ENCODE assay signal across 19 cellular contexts in the genomic region with DNA sequence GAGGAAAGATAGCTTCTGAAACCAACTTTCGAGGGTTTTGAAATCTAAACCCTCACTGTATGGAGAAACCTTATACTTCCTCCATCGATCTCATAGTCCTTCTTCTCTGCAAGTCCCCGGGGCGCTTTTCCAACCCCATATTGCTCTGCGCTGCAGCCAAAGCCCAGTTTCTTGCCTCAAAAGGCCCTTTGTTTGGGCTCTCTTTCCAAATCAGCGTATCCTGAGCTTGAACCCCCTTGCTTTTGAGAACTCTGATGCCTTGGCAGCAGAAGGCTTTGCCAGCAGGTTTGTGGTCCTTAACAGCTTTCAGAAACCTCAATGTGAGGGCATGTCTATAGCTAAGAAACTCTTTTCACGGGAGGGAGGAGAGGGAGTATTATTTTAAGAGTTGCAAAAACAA. TPM values are rescaled to one million over a fixed set of nuclear protein-coding genes. Genes with fewer than 3 reads are reported as not detected.
DNase-seq lines count a peak whose midpoint lies in the region; ATAC-seq and TF ChIP-seq lines count a peak whose summit lies in the region.
"Had no signal": no experiment of that assay in that cellular context is flagged by ENCODE, and none has a peak within 500 bp of the region (broad histone marks: within the 10 kb centered on the region; RNA-seq: fewer than 3 reads in every experiment).

No MANE protein-coding gene starts in this region.

- no peaks in the 10 kb centered on the region for H3K36me3 ChIP-seq in KMS-11 (ENCODE audit: insufficient read depth)
- H3K36me3 ChIP-seq: BLaER1 treated with 17β-estradiol and CSF1 and Interleukin-3, amounts not matched to agents 10 nM and 100 nM; cardiac muscle cell; vagina had no signal

- DNase-seq in amygdala (lab: John Stamatoyannopoulos, UW), result peak in 43 of 56 donors; percentile 14 to 77 (median 44)
- peak; percentile 55 for DNase-seq in inferior parietal cortex (ENCODE audit: extremely low spot score)
- DNase-seq in posterior cingulate gyrus, result peak; percentile 43 to 93 (median 64)
- DNase-seq in natural killer cell treated with Interleukin-12 subunit alpha and Interleukin-12 subunit beta and Interleukin-15 and Interleukin-18, amount 100 ng/mL, for 72 hours (ENCODE audit: low spot score), result no peak
- DNase-seq in MCF 10A (ENCODE audit: unreplicated experiment), result no peak
- DNase-seq: activated B cell treated with CpG ODN at 0.5 μM for 24 hours; activated naive CD4-positive, alpha-beta T cell treated with anti-CD3 and anti-CD28 coated beads, Interleukin-2, amount 10 ng/mL, durations not matched to agents 7 days and 5 days; amniotic stem cell; naive thymus-derived CD8-positive, alpha-beta T cell; NCI-H526 had no signal

- H3K4me3 Mint-ChIP-seq in stimulated activated memory B cell treated with anti-CD40 and anti-IgM and Interleukin-4, amounts not matched to agents 10 μg/mL and 1 μg/mL and 100 μg/mL, for 72 hours, result no peak overlapping the region
- H3K4me3 Mint-ChIP-seq in natural killer cell treated with Interleukin-12 subunit alpha and Interleukin-12 subunit beta and Interleukin-15 and Interleukin-18, amount 100 ng/mL, for 72 hours, result no peak overlapping the region
- H3K4me3 Mint-ChIP-seq in MCF 10A (ENCODE audit: unreplicated experiment), result no peak overlapping the region
- H3K4me3 Mint-ChIP-seq: activated B cell treated with CpG ODN at 0.5 μM for 24 hours; activated naive CD4-positive, alpha-beta T cell treated with anti-CD3 and anti-CD28 coated beads, Interleukin-2, amount 10 ng/mL, durations not matched to agents 7 days and 5 days; activated T-helper 1 cell treated with anti-CD3 and anti-CD28 coated beads, Interleukin-12 subunit alpha, Interleukin-12 subunit beta, Interleukin-2, Interleukin-4 antibody, amounts not matched to agents 30 ng/mL and 10 ng/mL and 1 ng/mL, durations not matched to agents 14 hours and 24 hours and 36 hours; naive thymus-derived CD8-positive, alpha-beta T cell had no signal

- no peaks in the 10 kb centered on the region for H3K36me3 Mint-ChIP-seq in stimulated activated memory B cell treated with anti-CD40 and anti-IgM and Interleukin-4, amounts not matched to agents 10 μg/mL and 1 μg/mL and 100 μg/mL, for 72 hours
- no peaks in the 10 kb centered on the region for H3K36me3 Mint-ChIP-seq in natural killer cell treated with Interleukin-12 subunit alpha and Interleukin-12 subunit beta and Interleukin-15 and Interleukin-18, amount 100 ng/mL, for 72 hours
- no peaks in the 10 kb centered on the region for H3K36me3 Mint-ChIP-seq in MCF 10A (ENCODE audit: insufficient read depth, unreplicated experiment)
- H3K36me3 Mint-ChIP-seq: activated naive CD4-positive, alpha-beta T cell treated with anti-CD3 and anti-CD28 coated beads, Interleukin-2, amount 10 ng/mL, durations not matched to agents 7 days and 5 days; naive thymus-derived CD8-positive, alpha-beta T cell had no signal

- H3K4me1 ChIP-seq in KMS-11 (ENCODE audit: low read depth, poor library complexity, severe bottlenecking), result no peaks in the 10 kb centered on the region
- H3K4me1 ChIP-seq: BLaER1 treated with 17β-estradiol and CSF1 and Interleukin-3, amounts not matched to agents 10 nM and 100 nM had no signal

- no peak overlapping the region for H2AFZ ChIP-seq in KMS-11 (ENCODE audit: low read depth)

- no TSS peak for BruUV-seq in MCF 10A (replicated peaks; lab: Mats Ljungman, UMichigan)

- TF ChIP-seq CTCF in KMS-11 (conservative IDR thresholded peaks at IDR 0.05; ENCODE audit: low read depth, low read length) (no peak), MCF 10A (IDR thresholded peaks at IDR 0.05; ENCODE audit: unreplicated experiment) (no peak)

- H3K9ac ChIP-seq in KMS-11, result no peak overlapping the region
- H3K9ac ChIP-seq: BLaER1 treated with 17β-estradiol and CSF1 and Interleukin-3, amounts not matched to agents 10 nM and 100 nM had no signal

- H4K20me1 ChIP-seq in KMS-11 (ENCODE audit: insufficient read depth), result no peaks in the 10 kb centered on the region
- H4K20me1 ChIP-seq: BLaER1 treated with 17β-estradiol and CSF1 and Interleukin-3, amounts not matched to agents 10 nM and 100 nM had no signal

- H3K79me2 ChIP-seq in KMS-11 (ENCODE audit: insufficient read depth, low read depth), result no peaks in the 10 kb centered on the region

- CTCF ChIA-PET in MCF 10A (lab: Yijun Ruan, JAX), result interaction anchor here (0.6 kb wide), 2 partner anchors 166 to 336 kb away, joined by 4 to 7 read pairs; no protein-coding TSS in a partner anchor

- no peak overlapping the region for H3K27ac ChIP-seq in KMS-11
- H3K27ac ChIP-seq: BLaER1 treated with 17β-estradiol and CSF1 and Interleukin-3, amounts not matched to agents 10 nM and 100 nM; cardiac muscle cell; vagina had no signal

- H3K4me3 ChIP-seq in KMS-11 (IDR thresholded peaks at IDR 0.05; ENCODE audit: insufficient read depth, low read depth, low read length), result no peak overlapping the region
- H3K4me3 ChIP-seq: BLaER1 treated with 17β-estradiol and CSF1 and Interleukin-3, amounts not matched to agents 10 nM and 100 nM; cardiac muscle cell; vagina had no signal

- peak overlapping the region; percentile 21; the same call in 1 of the 2 replicates for H3K4me2 ChIP-seq in KMS-11
- H3K4me2 ChIP-seq: BLaER1 treated with 17β-estradiol and CSF1 and Interleukin-3, amounts not matched to agents 10 nM and 100 nM had no signal

- intact Hi-C loops in posterior cingulate gyrus (cut with DNase I), result no loop called here
- intact Hi-C loops in MCF 10A (cut with micrococcal nuclease), result no loop called here

- no peaks in the 10 kb centered on the region for H3K27me3 Mint-ChIP-seq in stimulated activated memory B cell treated with anti-CD40 and anti-IgM and Interleukin-4, amounts not matched to agents 10 μg/mL and 1 μg/mL and 100 μg/mL, for 72 hours
- H3K27me3 Mint-ChIP-seq in natural killer cell treated with Interleukin-12 subunit alpha and Interleukin-12 subunit beta and Interleukin-15 and Interleukin-18, amount 100 ng/mL, for 72 hours, result peaks cover 18 to 21% of the 10 kb centered on the region in 2 donors
- no peaks in the 10 kb centered on the region for H3K27me3 Mint-ChIP-seq in MCF 10A (ENCODE audit: insufficient read depth, unreplicated experiment)
- H3K27me3 Mint-ChIP-seq: activated B cell treated with CpG ODN at 0.5 μM for 24 hours; activated naive CD4-positive, alpha-beta T cell treated with anti-CD3 and anti-CD28 coated beads, Interleukin-2, amount 10 ng/mL, durations not matched to agents 7 days and 5 days; progenitor cell of endocrine pancreas had no signal

- no peaks in the 10 kb centered on the region for H3K27me3 ChIP-seq in KMS-11 (ENCODE audit: insufficient read depth, low read depth)
- H3K27me3 ChIP-seq: cardiac muscle cell, vagina had no signal

- H3K9me3 Mint-ChIP-seq in stimulated activated memory B cell treated with anti-CD40 and anti-IgM and Interleukin-4, amounts not matched to agents 10 μg/mL and 1 μg/mL and 100 μg/mL, for 72 hours, result no peaks in the 10 kb centered on the region
- H3K9me3 Mint-ChIP-seq in natural killer cell treated with Interleukin-12 subunit alpha and Interleukin-12 subunit beta and Interleukin-15 and Interleukin-18, amount 100 ng/mL, for 72 hours, result no peaks in the 10 kb centered on the region
- no peaks in the 10 kb centered on the region for H3K9me3 Mint-ChIP-seq in MCF 10A (ENCODE audit: unreplicated experiment)
- H3K9me3 Mint-ChIP-seq: activated B cell treated with CpG ODN at 0.5 μM for 24 hours; activated naive CD4-positive, alpha-beta T cell treated with anti-CD3 and anti-CD28 coated beads, Interleukin-2, amount 10 ng/mL, durations not matched to agents 7 days and 5 days; activated T-helper 1 cell treated with anti-CD3 and anti-CD28 coated beads, Interleukin-12 subunit alpha, Interleukin-12 subunit beta, Interleukin-2, Interleukin-4 antibody, amounts not matched to agents 30 ng/mL and 10 ng/mL and 1 ng/mL, durations not matched to agents 14 hours and 24 hours and 36 hours had no signal

- H3K27ac Mint-ChIP-seq in stimulated activated memory B cell treated with anti-CD40 and anti-IgM and Interleukin-4, amounts not matched to agents 10 μg/mL and 1 μg/mL and 100 μg/mL, for 72 hours, result no peak overlapping the region
- H3K27ac Mint-ChIP-seq in natural killer cell treated with Interleukin-12 subunit alpha and Interleukin-12 subunit beta and Interleukin-15 and Interleukin-18, amount 100 ng/mL, for 72 hours, result no peak overlapping the region
- no peak overlapping the region for H3K27ac Mint-ChIP-seq in MCF 10A (ENCODE audit: low read depth, unreplicated experiment)
- H3K27ac Mint-ChIP-seq: activated B cell treated with CpG ODN at 0.5 μM for 24 hours; activated naive CD4-positive, alpha-beta T cell treated with anti-CD3 and anti-CD28 coated beads, Interleukin-2, amount 10 ng/mL, durations not matched to agents 7 days and 5 days; activated T-helper 1 cell treated with anti-CD3 and anti-CD28 coated beads, Interleukin-12 subunit alpha, Interleukin-12 subunit beta, Interleukin-2, Interleukin-4 antibody, amounts not matched to agents 30 ng/mL and 10 ng/mL and 1 ng/mL, durations not matched to agents 14 hours and 24 hours and 36 hours; naive thymus-derived CD8-positive, alpha-beta T cell; progenitor cell of endocrine pancreas had no signal

- no peak for ATAC-seq in stimulated activated memory B cell treated with anti-CD40 and anti-IgM and Interleukin-4, amounts not matched to agents 10 μg/mL and 1 μg/mL and 100 μg/mL, for 72 hours
- no peak for ATAC-seq in natural killer cell treated with Interleukin-12 subunit alpha and Interleukin-12 subunit beta and Interleukin-15 and Interleukin-18, amount 100 ng/mL, for 72 hours
- no peak for ATAC-seq in HG03097 (IDR thresholded peaks at IDR 0.05; ENCODE audit: low FRiP score, unreplicated experiment)
- ATAC-seq: naive thymus-derived CD8-positive, alpha-beta T cell; SK-N-SH treated with all-trans-retinoic acid at 6 μM for 48 hours had no signal

- POLR2A ChIA-PET in MCF 10A (lab: Yijun Ruan, JAX), result no interaction called here

- peaks cover 13% of the 10 kb centered on the region for H3K4me1 Mint-ChIP-seq in stimulated activated memory B cell treated with anti-CD40 and anti-IgM and Interleukin-4, amounts not matched to agents 10 μg/mL and 1 μg/mL and 100 μg/mL, for 72 hours
- no peaks in the 10 kb centered on the region for H3K4me1 Mint-ChIP-seq in natural killer cell treated with Interleukin-12 subunit alpha and Interleukin-12 subunit beta and Interleukin-15 and Interleukin-18, amount 100 ng/mL, for 72 hours (ENCODE audit: low read depth in 2 of 2)
- H3K4me1 Mint-ChIP-seq in MCF 10A (ENCODE audit: insufficient read depth, unreplicated experiment), result no peaks in the 10 kb centered on the region
- H3K4me1 Mint-ChIP-seq: activated naive CD4-positive, alpha-beta T cell treated with anti-CD3 and anti-CD28 coated beads, Interleukin-2, amount 10 ng/mL, durations not matched to agents 7 days and 5 days; naive thymus-derived CD8-positive, alpha-beta T cell had no signal

RNA-seq across cellular contexts. Expression of a gene that starts 21.6 kb away (rescaled TPM):
- total RNA-seq in natural killer cell treated with Interleukin-12 subunit alpha and Interleukin-12 subunit beta and Interleukin-15 and Interleukin-18, amount 100 ng/mL, for 72 hours, result under 1 TPM in 1 of 2 donors, not detected in 1; 0.12 TPM
- total RNA-seq in MCF 10A (2022), result 0.84 and 1.3 TPM in 2 replicates
- total RNA-seq: activated T-helper 1 cell treated with anti-CD3 and anti-CD28 coated beads, Interleukin-12 subunit alpha, Interleukin-12 subunit beta, Interleukin-2, Interleukin-4 antibody, amounts not matched to agents 30 ng/mL and 10 ng/mL and 1 ng/mL, durations not matched to agents 14 hours and 24 hours and 36 hours; naive thymus-derived CD8-positive, alpha-beta T cell had no signal

Comparison
In these comparisons a context has a peak if more than half of its experiments do, and no peak if none do; other contexts are left out.
1. DNase-seq: peak in amygdala (43 of 56), inferior parietal cortex (single experiment) and posterior cingulate gyrus (10 of 10); none in natural killer cell treated with Interleukin-12 subunit alpha and Interleukin-12 subunit beta and Interleukin-15 and Interleukin-18, amount 100 ng/mL, for 72 hours (single experiment) and MCF 10A (single experiment).